In genomic region chr1:160148121-160148520, GRCh38 we compare ENCODE assay signal across 18 cellular contexts. TPM values are rescaled to one million over a fixed set of nuclear protein-coding genes. Genes with fewer than 3 reads are reported as not detected.
A peak's percentile ranks its signal among the peaks of the same experiment; 100 is the strongest.
DNase-seq lines count a peak whose midpoint lies in the region; ATAC-seq and TF ChIP-seq lines count a peak whose summit lies in the region.
"Had no signal": no experiment of that assay in that cellular context is flagged by ENCODE, and none has a peak within 500 bp of the region (broad histone marks: within the 10 kb centered on the region; RNA-seq: fewer than 3 reads in every experiment).

No MANE protein-coding gene starts in this region.

- no peaks in the 10 kb centered on the region for H3K79me2 ChIP-seq in parathyroid adenoma

- H3K27ac ChIP-seq in left ventricle myocardium inferior (replicated peaks) (no peak overlapping the region), parathyroid adenoma (no peak overlapping the region), tibial artery (peak overlapping the region; percentile 76 to 79)
- H3K27ac ChIP-seq: BLaER1, HL-60 had no signal

- H3K4me3 ChIP-seq in left ventricle myocardium inferior (no peak overlapping the region), parathyroid adenoma (ENCODE audit: low read depth, low read length) (no peak overlapping the region), tibial artery (no peak overlapping the region)
- H3K4me3 ChIP-seq: BLaER1 had no signal

- TF ChIP-seq CTCF in left ventricle myocardium inferior (IDR thresholded peaks at IDR 0.05; ENCODE audit: borderline replicate concordance) (no peak), parathyroid adenoma (IDR thresholded peaks at IDR 0.05) (no peak), tibial artery (IDR thresholded peaks at IDR 0.05) (no peak)

- no peak overlapping the region for H3K4me2 ChIP-seq in parathyroid adenoma (ENCODE audit: low read length)
- H3K4me2 ChIP-seq: BLaER1 had no signal

- intact Hi-C loops in Right ventricle myocardium superior (cut with DNase I), result no loop called here
- intact Hi-C loops in left ventricle myocardium inferior (cut with micrococcal nuclease), result no loop called here
- intact Hi-C loops in tibial artery (cut with DNase I; ENCODE audit: low total_unique reads), result no loop called here

- H3K9ac ChIP-seq in parathyroid adenoma, result no peak overlapping the region
- H3K9ac ChIP-seq: BLaER1 had no signal

- DNase-seq in Right ventricle myocardium superior (no peak), left ventricle myocardium inferior (no peak), NCI-H69 (lab: John Stamatoyannopoulos, UW) (peak; percentile 61), tibial artery (no peak), HUDEP-2 (lab: John Stamatoyannopoulos, UW; ENCODE audit: unreplicated experiment in 76 of 76) (no peak)
- DNase-seq: 8988T; AML-193; Caco-2; CD8-positive, alpha-beta memory T cell; DMS53; GF-D8; HCEC 1CT; HFFc6 had no signal

- H3K36me3 ChIP-seq in left ventricle myocardium inferior (no peaks in the 10 kb centered on the region), parathyroid adenoma (ENCODE audit: control insufficient read depth, insufficient read depth, low read length) (no peaks in the 10 kb centered on the region), tibial artery (no peaks in the 10 kb centered on the region)
- H3K36me3 ChIP-seq: BLaER1 had no signal

- H2AFZ ChIP-seq in parathyroid adenoma, result peak overlapping the region; percentile 17

- H3K4me1 ChIP-seq in left ventricle myocardium inferior (peaks cover 14% of the 10 kb centered on the region), parathyroid adenoma (no peaks in the 10 kb centered on the region), tibial artery (peaks cover 0 to 43% (median 6%) of the 10 kb centered on the region in 4 donors)
- H3K4me1 ChIP-seq: BLaER1, Caco-2 had no signal

- H3K27me3 ChIP-seq in left ventricle myocardium inferior (ENCODE audit: low read depth) (no peaks in the 10 kb centered on the region), parathyroid adenoma (ENCODE audit: control insufficient read depth, insufficient read depth, low read length) (no peaks in the 10 kb centered on the region), tibial artery (no peaks in the 10 kb centered on the region)
- H3K27me3 ChIP-seq: BLaER1 had no signal

- no peaks in the 10 kb centered on the region for H3K9me3 ChIP-seq in left ventricle myocardium inferior (replicated peaks)
- no peaks in the 10 kb centered on the region for H3K9me3 ChIP-seq in parathyroid adenoma (ENCODE audit: control insufficient read depth, low read length)
- H3K9me3 ChIP-seq in tibial artery, result no peaks in the 10 kb centered on the region
- H3K9me3 ChIP-seq: BLaER1, Caco-2 had no signal

- ATAC-seq in Right ventricle myocardium superior (ENCODE audit: poor library complexity), result peak; percentile 46
- no peak for ATAC-seq in HG02970 (IDR thresholded peaks at IDR 0.05; ENCODE audit: low FRiP score, unreplicated experiment)

RNA-seq across cellular contexts. Expression of gene ATP1A4, which starts 3.3 kb away (rescaled TPM):
- total RNA-seq in Right ventricle myocardium superior (0.40 TPM), left ventricle myocardium inferior (0.11 TPM)
- total RNA-seq: Caco-2; CD8-positive, alpha-beta memory T cell; H4; HFFc6 had no signal

RNA-seq across cellular contexts. Expression of gene ATP1A2, which starts 32.6 kb away (rescaled TPM):
- 210 TPM for total RNA-seq in Right ventricle myocardium superior
- total RNA-seq in left ventricle myocardium inferior, result 401 TPM
- total RNA-seq: CD8-positive, alpha-beta memory T cell; H4 had no signal

RNA-seq across cellular contexts. Expression of gene CASQ1, which starts 42.3 kb away (rescaled TPM):
- total RNA-seq in Right ventricle myocardium superior (12.6 TPM), left ventricle myocardium inferior (39.2 TPM)
- total RNA-seq: Caco-2; CD8-positive, alpha-beta memory T cell had no signal

RNA-seq across cellular contexts. Expression of gene IGSF8, which starts 49.7 kb away (rescaled TPM):
- total RNA-seq in Right ventricle myocardium superior (18.5 TPM), left ventricle myocardium inferior (18.2 TPM)

RNA-seq across cellular contexts. Expression of gene PEA15, which starts 57.1 kb away (rescaled TPM):
- 225 TPM for total RNA-seq in Right ventricle myocardium superior
- 280 TPM for total RNA-seq in left ventricle myocardium inferior

Comparison
In these comparisons a context has a peak if more than half of its experiments do, and no peak if none do; other contexts are left out.
1. H3K27ac ChIP-seq: peak in tibial artery (2 of 2); none in left ventricle myocardium inferior (single experiment) and parathyroid adenoma (single experiment).